In genomic region chr5:132445640-132445923, GRCh38 we compare ENCODE assay signal across 14 cellular contexts. TPM values are rescaled to one million over a fixed set of nuclear protein-coding genes. Genes with fewer than 3 reads are reported as not detected.
DNase-seq lines count a peak whose midpoint lies in the region; ATAC-seq and TF ChIP-seq lines count a peak whose summit lies in the region.
"Had no signal": no experiment of that assay in that cellular context is flagged by ENCODE, and none has a peak within 500 bp of the region (broad histone marks: within the 10 kb centered on the region; RNA-seq: fewer than 3 reads in every experiment).

No MANE protein-coding gene starts in this region.

- H3K27ac Mint-ChIP-seq in chondrocyte (ENCODE audit: unreplicated experiment) (peak overlapping the region; percentile 65), mesothelial cell of epicardium (peak overlapping the region; percentile 96)
- peak overlapping the region in 1 of 2 donors; percentile 45 for H3K27ac Mint-ChIP-seq in activated naive CD4-positive, alpha-beta T cell treated with anti-CD3 and anti-CD28 coated beads, Interleukin-2, amount 50 U/mL, for 72 hours
- H3K27ac Mint-ChIP-seq: neural progenitor cell had no signal

- TF ChIP-seq CTCF in chondrocyte (IDR thresholded peaks at IDR 0.05) (no peak), mesothelial cell of epicardium (IDR thresholded peaks at IDR 0.05; ENCODE audit: unreplicated experiment) (no peak), thoracic aorta (IDR thresholded peaks at IDR 0.05) (no peak), OCI-LY7 (conservative IDR thresholded peaks at IDR 0.05; ENCODE audit: low read length) (no peak)

- H3K36me3 Mint-ChIP-seq in chondrocyte (ENCODE audit: low read depth) (peaks cover 2% of the 10 kb centered on the region), mesothelial cell of epicardium (no peaks in the 10 kb centered on the region)
- peaks cover 9 to 37% of the 10 kb centered on the region in 2 donors for H3K36me3 Mint-ChIP-seq in activated naive CD4-positive, alpha-beta T cell treated with anti-CD3 and anti-CD28 coated beads, Interleukin-2, amount 50 U/mL, for 72 hours
- H3K36me3 Mint-ChIP-seq: neural progenitor cell had no signal

- H3K9me3 ChIP-seq in HUES48 (ENCODE audit: control insufficient read depth, insufficient read depth, low read length) (no peaks in the 10 kb centered on the region), thoracic aorta (no peaks in the 10 kb centered on the region), OCI-LY7 (ENCODE audit: low read length) (no peaks in the 10 kb centered on the region)

- no peaks in the 10 kb centered on the region for H3K9me2 ChIP-seq in OCI-LY7 (ENCODE audit: insufficient read depth, low read length)

- H3K4me2 ChIP-seq in OCI-LY7 (ENCODE audit: low read length), result no peak overlapping the region
- H3K4me2 ChIP-seq: neural progenitor cell had no signal

- H3K27ac ChIP-seq in HUES48 (ENCODE audit: low read depth, low read length), result peak overlapping the region; percentile 42
- peak overlapping the region; percentile 55 to 75 for H3K27ac ChIP-seq in thoracic aorta
- no peak overlapping the region for H3K27ac ChIP-seq in OCI-LY7 (ENCODE audit: low read depth, low read length, poor library complexity, severe bottlenecking)
- H3K27ac ChIP-seq: neural progenitor cell, SK-N-MC, WERI-Rb-1 had no signal

- H3K4me1 Mint-ChIP-seq in chondrocyte (ENCODE audit: low read depth), result peaks cover 33% of the 10 kb centered on the region
- peaks cover 28% of the 10 kb centered on the region for H3K4me1 Mint-ChIP-seq in mesothelial cell of epicardium

- H2AFZ ChIP-seq in OCI-LY7 (ENCODE audit: low read length), result no peak overlapping the region
- H2AFZ ChIP-seq: neural progenitor cell had no signal

- H4K20me1 ChIP-seq in OCI-LY7 (ENCODE audit: insufficient read depth, low read length), result no peaks in the 10 kb centered on the region

- H3K4me1 ChIP-seq in HUES48 (ENCODE audit: control insufficient read depth, insufficient read depth, low read length) (peaks cover 19% of the 10 kb centered on the region; the same call in 1 of the 2 replicates), thoracic aorta (ENCODE audit: control insufficient read depth in 1 of 2, low read depth in 2 of 2) (peaks cover 18 to 42% of the 10 kb centered on the region in 2 donors), OCI-LY7 (ENCODE audit: insufficient read depth, low read length, poor library complexity, severe bottlenecking) (peaks cover 11% of the 10 kb centered on the region)

- DNase-seq in chondrocyte (ENCODE audit: low spot score) (no peak), mesothelial cell of epicardium (ENCODE audit: low spot score in 2 of 2, unreplicated experiment in 2 of 2) (no peak), thoracic aorta (ENCODE audit: low spot score) (no peak), OCI-LY7 (ENCODE audit: low spot score) (no peak), T-helper 9 cell (no peak)
- no peak for DNase-seq in activated naive CD4-positive, alpha-beta T cell treated with anti-CD3 and anti-CD28 coated beads, Interleukin-2, amount 50 U/mL, for 72 hours (ENCODE audit: low spot score in 2 of 2)
- DNase-seq: amniotic stem cell, kidney glomerular epithelial cell, NCI-H2029, WERI-Rb-1 had no signal

- H3K4me3 Mint-ChIP-seq in chondrocyte (ENCODE audit: unreplicated experiment) (no peak overlapping the region), mesothelial cell of epicardium (no peak overlapping the region)
- H3K4me3 Mint-ChIP-seq: neural progenitor cell had no signal

- H3K27me3 Mint-ChIP-seq in chondrocyte (ENCODE audit: low read depth) (no peaks in the 10 kb centered on the region), mesothelial cell of epicardium (ENCODE audit: low read depth) (no peaks in the 10 kb centered on the region)

- no peaks in the 10 kb centered on the region for H3K79me2 ChIP-seq in OCI-LY7 (ENCODE audit: insufficient read depth, low read depth, low read length)

- no peaks in the 10 kb centered on the region for H3K27me3 ChIP-seq in HUES48 (ENCODE audit: control insufficient read depth, insufficient read depth, low read length)
- no peaks in the 10 kb centered on the region for H3K27me3 ChIP-seq in thoracic aorta (replicated peaks; ENCODE audit: insufficient read depth)
- H3K27me3 ChIP-seq: neural progenitor cell had no signal

- ATAC-seq in thoracic aorta (ENCODE audit: insufficient number of reproducible peaks, low FRiP score, low read depth) (no peak), GM18909 (IDR thresholded peaks at IDR 0.05; ENCODE audit: poor library complexity, unreplicated experiment) (no peak)
- no peak for ATAC-seq in activated naive CD4-positive, alpha-beta T cell treated with anti-CD3 and anti-CD28 coated beads, Interleukin-2, amount 50 U/mL, for 72 hours

- intact Hi-C loops in OCI-LY7 (cut with micrococcal nuclease; ENCODE audit: unreplicated experiment), result no loop called here

- H3K36me3 ChIP-seq in HUES48 (ENCODE audit: control insufficient read depth, insufficient read depth, low read length) (no peaks in the 10 kb centered on the region), thoracic aorta (no peaks in the 10 kb centered on the region), OCI-LY7 (ENCODE audit: insufficient read depth, low read length) (no peaks in the 10 kb centered on the region; the same call in 1 of the 2 replicates)
- H3K36me3 ChIP-seq: neural progenitor cell, WERI-Rb-1 had no signal

- POLR2A ChIA-PET in OCI-LY7 (lab: Charles Lee), result interaction anchor here (1.0 kb wide), 1 partner anchor 10 kb away, joined by 3 read pairs; no protein-coding TSS in a partner anchor

- H3K9me3 Mint-ChIP-seq in chondrocyte (ENCODE audit: low read depth), result no peaks in the 10 kb centered on the region
- H3K9me3 Mint-ChIP-seq in mesothelial cell of epicardium, result no peaks in the 10 kb centered on the region
- peaks cover 0 to 12% of the 10 kb centered on the region in 2 donors for H3K9me3 Mint-ChIP-seq in activated naive CD4-positive, alpha-beta T cell treated with anti-CD3 and anti-CD28 coated beads, Interleukin-2, amount 50 U/mL, for 72 hours
- H3K9me3 Mint-ChIP-seq: neural progenitor cell had no signal

- BruUV-seq in OCI-LY7 (replicated peaks; lab: Mats Ljungman, UMichigan), result no TSS peak

- H3K4me3 ChIP-seq in HUES48 (ENCODE audit: low read depth, low read length) (no peak overlapping the region), thoracic aorta (no peak overlapping the region), OCI-LY7 (ENCODE audit: low read depth, low read length, poor library complexity, severe bottlenecking) (no peak overlapping the region)
- H3K4me3 ChIP-seq: neural progenitor cell, SK-N-MC had no signal

- CTCF ChIA-PET in OCI-LY7 (lab: Charles Lee; ENCODE audit: unreplicated experiment), result no interaction called here

- H3K9ac ChIP-seq in HUES48 (ENCODE audit: low read depth, low read length), result no peak overlapping the region
- H3K9ac ChIP-seq: neural progenitor cell had no signal

RNA-seq across cellular contexts. Expression of gene IRF1, which starts 45.0 kb away (rescaled TPM):
- 10.8 to 17.8 TPM (median 16.3 TPM) in 3 replicates for total RNA-seq in chondrocyte
- total RNA-seq in mesothelial cell of epicardium, result 33.1 to 35.6 TPM (median 33.3 TPM) in 3 replicates
- total RNA-seq in thoracic aorta, result 10 to 100 TPM; 31.3 to 57.7 TPM
- 100 to 1,000 TPM; 107 to 156 TPM for total RNA-seq in activated naive CD4-positive, alpha-beta T cell treated with anti-CD3 and anti-CD28 coated beads, Interleukin-2, amount 50 U/mL, for 72 hours
- total RNA-seq in OCI-LY7 (2014; rRNA removed; shearing (Covaris generic)), result 25.9 and 39.4 TPM in 2 replicates
- 24.8 and 32.3 TPM in 2 replicates for total RNA-seq in OCI-LY7 (2022)
